Comparison of ENCODE assay signal across 17 cellular contexts in the genomic region with DNA sequence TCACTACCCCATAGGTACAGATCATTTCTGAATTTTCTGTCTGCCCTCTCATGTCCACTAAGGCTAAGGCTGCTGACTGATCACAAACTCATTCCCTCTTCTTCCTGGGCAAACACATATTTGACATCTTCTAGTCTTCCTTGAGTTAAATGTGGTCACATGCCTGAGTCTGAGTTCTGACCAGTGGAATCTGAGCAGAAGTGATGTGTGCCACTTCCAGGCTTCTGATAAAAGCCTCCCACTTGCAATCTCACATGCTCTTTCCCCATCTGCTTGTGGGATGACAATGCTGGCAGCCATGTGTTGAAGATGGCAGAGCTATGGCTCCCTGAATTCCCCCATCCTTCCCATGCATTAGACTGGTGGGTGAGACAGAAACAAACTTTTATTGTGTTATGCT.
DNase-seq lines count a peak whose midpoint lies in the region; ATAC-seq, FAIRE-seq and TF ChIP-seq lines count a peak whose summit lies in the region.
"Had no signal": no experiment of that assay in that cellular context is flagged by ENCODE, and none has a peak within 500 bp of the region (broad histone marks: within the 10 kb centered on the region; RNA-seq: fewer than 3 reads in every experiment).

No MANE protein-coding gene starts in this region.

- H3K4me1 ChIP-seq in keratinocyte (ENCODE audit: control insufficient read depth, extremely low read depth, insufficient read depth, low read length) (peaks cover 3% of the 10 kb centered on the region), upper lobe of right lung (peaks cover 8% of the 10 kb centered on the region)
- H3K4me1 ChIP-seq: BE2C had no signal

- ATAC-seq in upper lobe of right lung = peak; percentile 21
- ATAC-seq: HepG2 had no signal

- intact Hi-C loops in upper lobe of right lung (cut with DNase I) = no loop called here

- no peaks in the 10 kb centered on the region for H3K79me2 ChIP-seq in keratinocyte (ENCODE audit: control insufficient read depth, insufficient read depth, low read length)

- H3K4me3 ChIP-seq in keratinocyte (ENCODE audit: control insufficient read depth in 2 of 3, extremely low read depth in 1 of 3, insufficient read depth in 2 of 3, low read depth in 1 of 3, low read length in 3 of 3) (no peak overlapping the region), upper lobe of right lung (no peak overlapping the region)

- DNase-seq in CMK (ENCODE audit: low read depth) = peak; percentile 31
- DNase-seq in OCI-M1 (lab: John Stamatoyannopoulos, UW) = peak; percentile 62
- no peak for DNase-seq in keratinocyte (ENCODE audit: low read depth, low spot score)
- no peak for DNase-seq in upper lobe of right lung
- no peak for DNase-seq in activated naive CD4-positive, alpha-beta T cell (lab: John Stamatoyannopoulos, UW)
- DNase-seq in RWPE1 (ENCODE audit: low spot score) = no peak
- DNase-seq in activated CD4-positive, CD25-positive, alpha-beta regulatory T cell treated with anti-CD3 and anti-CD28 coated beads, Interleukin-2, amount 50 U/mL, for 72 hours = no peak
- DNase-seq: BE2C; Caco-2; CD4-positive, alpha-beta memory T cell; DMS 273 treated with DMSO at 0.1 percent for 48 hours; HCEC 1CT; HFFc6 had no signal

- H3K9me3 ChIP-seq in keratinocyte (ENCODE audit: control insufficient read depth, low read depth, low read length) (no peaks in the 10 kb centered on the region), upper lobe of right lung (no peaks in the 10 kb centered on the region)
- H3K9me3 ChIP-seq: BE2C, Caco-2 had no signal

- H3K27ac ChIP-seq in keratinocyte (ENCODE audit: control insufficient read depth, insufficient read depth, low read length) (no peak overlapping the region), upper lobe of right lung (no peak overlapping the region), RWPE1 (no peak overlapping the region)
- H3K27ac ChIP-seq: C4-2B had no signal

- TF ChIP-seq CTCF in keratinocyte (optimal IDR thresholded peaks at IDR 0.05 in 1 of 3, IDR thresholded peaks at IDR 0.05 in 1 of 3, conservative IDR thresholded peaks at IDR 0.05 in 1 of 3; ENCODE audit: extremely low read depth in 1 of 3, insufficient read depth in 2 of 3, low read length in 3 of 3) (no peak), upper lobe of right lung (IDR thresholded peaks at IDR 0.05) (no peak), RWPE1 (conservative IDR thresholded peaks at IDR 0.05; ENCODE audit: low read depth) (no peak)

- H4K20me1 ChIP-seq in keratinocyte (ENCODE audit: control insufficient read depth, extremely low read depth, insufficient read depth, low read length) = no peaks in the 10 kb centered on the region

- no peak overlapping the region for H2AFZ ChIP-seq in keratinocyte (ENCODE audit: control insufficient read depth, low read length)

- peak; percentile 9 for FAIRE-seq in keratinocyte (lab: Jason Lieb, UNC)
- FAIRE-seq: A204.1, HepG2, HTR-8/SVneo had no signal

- H3K27me3 ChIP-seq in keratinocyte (ENCODE audit: control insufficient read depth, extremely low read depth, insufficient read depth, low read length) (no peaks in the 10 kb centered on the region), upper lobe of right lung (no peaks in the 10 kb centered on the region)

- no peak overlapping the region for H3K4me2 ChIP-seq in keratinocyte (ENCODE audit: control insufficient read depth, extremely low read depth, insufficient read depth, low read depth, low read length)

- H3K36me3 ChIP-seq in keratinocyte (ENCODE audit: control insufficient read depth in 2 of 2, extremely low read depth in 1 of 2, insufficient read depth in 2 of 2, low read length in 2 of 2) = no peaks in the 10 kb centered on the region
- H3K36me3 ChIP-seq in upper lobe of right lung = no peaks in the 10 kb centered on the region
- H3K36me3 ChIP-seq: BE2C had no signal

- POLR2A ChIA-PET in RWPE1 (lab: Yijun Ruan, JAX; ENCODE audit: low non-redundant PET) = no interaction called here

- CTCF ChIA-PET in RWPE1 (lab: Yijun Ruan, JAX) = no interaction called here

- no peak overlapping the region for H3K9ac ChIP-seq in keratinocyte (ENCODE audit: control insufficient read depth, extremely low read depth, insufficient read depth, low read length)

- no peaks in the 10 kb centered on the region for H3K9me1 ChIP-seq in keratinocyte (ENCODE audit: control insufficient read depth, extremely low read depth, insufficient read depth, low read length)

- dilution Hi-C loops in keratinocyte (cut with MboI; ENCODE audit: extremely low pct_ligation_motif_present, low sequenced_read_pairs) = no loop called here

Comparison
In these comparisons a context has a peak if more than half of its experiments do, and no peak if none do; other contexts are left out.
1. DNase-seq: peak in CMK (single experiment) and OCI-M1 (single experiment); none in keratinocyte (single experiment), upper lobe of right lung (single experiment), activated naive CD4-positive, alpha-beta T cell (0 of 4), RWPE1 (single experiment) and activated CD4-positive, CD25-positive, alpha-beta regulatory T cell treated with anti-CD3 and anti-CD28 coated beads, Interleukin-2, amount 50 U/mL, for 72 hours (single experiment).